In genomic region chr18:4144201-4144600, GRCh38 we compare ENCODE assay signal across 24 cellular contexts.
"Had no signal": no experiment of that assay in that cellular context is flagged by ENCODE, and none has a peak within 500 bp of the region (broad histone marks: within the 10 kb centered on the region; RNA-seq: fewer than 3 reads in every experiment).

No MANE protein-coding gene starts in this region.

- H3K27me3 ChIP-seq: breast epithelium, colonic mucosa, dorsolateral prefrontal cortex, esophagus muscularis mucosa, ovary, right atrium auricular region, upper lobe of left lung had no signal

- H3K4me3 ChIP-seq: breast epithelium, colonic mucosa, dorsolateral prefrontal cortex, esophagus muscularis mucosa, lower lobe of right lung, ovary, prostate gland, right atrium auricular region, upper lobe of left lung had no signal

- H3K36me3 ChIP-seq: breast epithelium, colonic mucosa, esophagus muscularis mucosa, lower lobe of right lung, ovary, prostate gland, right atrium auricular region, upper lobe of left lung had no signal

- H3K9me3 ChIP-seq: breast epithelium, colonic mucosa, esophagus muscularis mucosa, lower lobe of right lung, ovary, prostate gland, right atrium auricular region, upper lobe of left lung had no signal

- DNase-seq: activated CD4-positive, alpha-beta memory T cell treated with anti-CD3 and anti-CD28 coated beads for 36 hours; activated effector memory CD4-positive, alpha-beta T cell treated with Interleukin-2 at 50 U/mL for 16 hours; activated naive CD4-positive, alpha-beta T cell treated with anti-CD3 and anti-CD28 coated beads for 36 hours; activated naive CD8-positive, alpha-beta T cell treated with anti-CD3 and anti-CD28 coated beads, Interleukin-2, amount 10 ng/mL, durations not matched to agents 7 days and 5 days; activated T-cell treated with anti-CD3 and anti-CD28 coated beads, Interleukin-2, amount 50 U/mL, for 48 hours; amniotic stem cell; colonic mucosa; dorsolateral prefrontal cortex; effector memory CD8-positive, alpha-beta T cell; hypothalamus; lower lobe of right lung; naive thymus-derived CD4-positive, alpha-beta T cell; ovary; stimulated activated CD4-positive, alpha-beta T cell treated with anti-CD3 and anti-CD28 coated beads, Interleukin-4, amount 100 ng/mL, for 4 hours; stimulated activated naive CD8-positive, alpha-beta T cell treated with anti-CD3 and anti-CD28 coated beads, Interleukin-15, Interleukin-2, amounts not matched to agents 100 U/mL and 50 U/mL, for 24 hours; T-helper 1 cell; T-helper 9 cell had no signal

- H3K4me1 ChIP-seq: breast epithelium, colonic mucosa, esophagus muscularis mucosa, lower lobe of right lung, prostate gland, right atrium auricular region, upper lobe of left lung had no signal

- FAIRE-seq: frontal cortex had no signal

- ATAC-seq: effector memory CD8-positive, alpha-beta T cell; left lobe of liver; lower lobe of right lung; naive thymus-derived CD4-positive, alpha-beta T cell; stimulated activated naive CD8-positive, alpha-beta T cell treated with anti-CD3 and anti-CD28 coated beads, Interleukin-15, Interleukin-2, amounts not matched to agents 100 U/mL and 50 U/mL, for 24 hours had no signal

- H3K27ac ChIP-seq: breast epithelium, colonic mucosa, esophagus muscularis mucosa, lower lobe of right lung, ovary, prostate gland, right atrium auricular region, upper lobe of left lung had no signal
